In genomic region chr3:8641472-8641871, GRCh38 we compare ENCODE assay signal across 17 cellular contexts. TPM values are rescaled to one million over a fixed set of nuclear protein-coding genes. Genes with fewer than 3 reads are reported as not detected.
DNase-seq lines count a peak whose midpoint lies in the region; ATAC-seq, FAIRE-seq and TF ChIP-seq lines count a peak whose summit lies in the region.
"Had no signal": no experiment of that assay in that cellular context is flagged by ENCODE, and none has a peak within 500 bp of the region (broad histone marks: within the 10 kb centered on the region; RNA-seq: fewer than 3 reads in every experiment).

No MANE protein-coding gene starts in this region.

- H3K14ac ChIP-seq in neuronal stem cell (ENCODE audit: low read length): no peak overlapping the region

- H2BK12ac ChIP-seq in neuronal stem cell (ENCODE audit: low read length): peak overlapping the region; percentile 46

- no peak overlapping the region for H3K23ac ChIP-seq in neuronal stem cell (ENCODE audit: low read depth, low read length, poor library complexity)

- H3K27me3 Mint-ChIP-seq in endodermal cell (ENCODE audit: insufficient read depth): no peaks in the 10 kb centered on the region

- H4K8ac ChIP-seq in neuronal stem cell (ENCODE audit: low read depth, low read length): no peak overlapping the region

- TF ChIP-seq CTCF in HepG2 (CRISPR knock-in tag; IDR thresholded peaks at IDR 0.05): no peak
- no peak for TF ChIP-seq CTCF in right lobe of liver (IDR thresholded peaks at IDR 0.05)
- peak; percentile 48 for TF ChIP-seq CTCF in endodermal cell (conservative IDR thresholded peaks at IDR 0.05)
- no peak for TF ChIP-seq CTCF in GM10248 (IDR thresholded peaks at IDR 0.05; ENCODE audit: control extremely low read depth, extremely low read depth, low read depth, missing control alignments)

- H4K20me1 ChIP-seq in HepG2 (ENCODE audit: insufficient read depth, low read length): peaks cover 5% of the 10 kb centered on the region; the same call in 1 of the 2 replicates
- H4K20me1 ChIP-seq: BLaER1 had no signal

- H3K27ac ChIP-seq in HepG2 (ENCODE audit: extremely low read length, insufficient read depth, low read length): no peak overlapping the region
- H3K27ac ChIP-seq in right lobe of liver: no peak overlapping the region
- no peak overlapping the region for H3K27ac ChIP-seq in endodermal cell (ENCODE audit: low read depth, low read length)
- H3K27ac ChIP-seq in neuronal stem cell (replicated peaks; ENCODE audit: low read length): no peak overlapping the region
- H3K27ac ChIP-seq: 22Rv1, A549, BLaER1 had no signal

- no peak for TF ChIP-seq RAD21 in HepG2 (CRISPR knock-in tag; IDR thresholded peaks at IDR 0.05)

- TF ChIP-seq EP300 in HepG2 (IDR thresholded peaks at IDR 0.05; ENCODE audit: low read depth in 2 of 2, low read length in 2 of 2) (no peak), HepG2 (CRISPR knock-in tag; IDR thresholded peaks at IDR 0.05; ENCODE audit: borderline replicate concordance) (no peak)

- DNase-seq in HepG2 (ENCODE audit: low spot score) (no peak), right lobe of liver (no peak), endodermal cell (no peak), neuronal stem cell (ENCODE audit: low spot score) (no peak), germinal center (ENCODE audit: low spot score) (no peak), GM10248 (ENCODE audit: extremely low spot score) (no peak)
- DNase-seq: CD4-positive, alpha-beta memory T cell; DMS79 treated with DMSO at 0.1 percent for 48 hours; GF-D8; HCEC 1CT had no signal

- H3K9me3 Mint-ChIP-seq in endodermal cell: no peaks in the 10 kb centered on the region

- H3K9me3 ChIP-seq in HepG2 (ENCODE audit: low read length) (no peaks in the 10 kb centered on the region), right lobe of liver (no peaks in the 10 kb centered on the region), endodermal cell (ENCODE audit: control insufficient read depth, low read length) (peaks cover 10% of the 10 kb centered on the region), neuronal stem cell (replicated peaks in 1 of 2; ENCODE audit: control insufficient read depth in 2 of 2, insufficient read depth in 1 of 2, low read depth in 1 of 2, low read length in 2 of 2) (peaks cover 0 to 2% of the 10 kb centered on the region in 2 donors)
- H3K9me3 ChIP-seq: A549, BLaER1 had no signal

- H3K4me3 Mint-ChIP-seq in endodermal cell: no peak overlapping the region
- H3K4me3 Mint-ChIP-seq: CD14-positive monocyte; CD4-positive, alpha-beta memory T cell had no signal

- H2AK5ac ChIP-seq in neuronal stem cell (ENCODE audit: low read depth, low read length): peak overlapping the region; percentile 53

- H3K4me3 ChIP-seq in HepG2 (replicated peaks in 1 of 3; ENCODE audit: insufficient read depth in 1 of 3, low read depth in 2 of 3, low read length in 3 of 3): no peak overlapping the region
- H3K4me3 ChIP-seq in right lobe of liver: no peak overlapping the region
- no peak overlapping the region for H3K4me3 ChIP-seq in endodermal cell (ENCODE audit: low read length)
- no peak overlapping the region for H3K4me3 ChIP-seq in neuronal stem cell (ENCODE audit: low read length in 2 of 2)
- H3K4me3 ChIP-seq: A549, BLaER1, GM12878 had no signal

- peak; percentile 20; the same call in 2 of the 3 replicates for ATAC-seq in HepG2
- no peak for ATAC-seq in right lobe of liver
- no peak for ATAC-seq in HG03565 (IDR thresholded peaks at IDR 0.05; ENCODE audit: unreplicated experiment)
- ATAC-seq: GM12878 had no signal

- H3K4me1 ChIP-seq in HepG2 (ENCODE audit: insufficient read depth, low read length) (peaks cover 86% of the 10 kb centered on the region), right lobe of liver (no peaks in the 10 kb centered on the region), endodermal cell (ENCODE audit: control insufficient read depth, insufficient read depth, low read length) (peaks cover 5% of the 10 kb centered on the region), neuronal stem cell (ENCODE audit: control insufficient read depth in 2 of 2, insufficient read depth in 1 of 2, low read depth in 1 of 2, low read length in 2 of 2) (peaks cover 14 to 38% of the 10 kb centered on the region in 2 donors)
- H3K4me1 ChIP-seq: A549 had no signal

- no peak overlapping the region for H2BK120ac ChIP-seq in neuronal stem cell (ENCODE audit: low read depth, low read length)

- POLR2A ChIA-PET in HepG2 (lab: Yijun Ruan, JAX): interaction anchor here (1.5 kb wide), 1 partner anchor 10 kb away, joined by 4 read pairs; no protein-coding TSS in a partner anchor
- POLR2A ChIA-PET in GM10248 (lab: Yijun Ruan, JAX): no interaction called here

- H3K36me3 ChIP-seq in HepG2 (replicated peaks in 1 of 2; ENCODE audit: control insufficient read depth in 1 of 2, insufficient read depth in 2 of 2, low read length in 2 of 2): peaks cover 10 to 37% of the 10 kb centered on the region in 2 experiments
- no peaks in the 10 kb centered on the region for H3K36me3 ChIP-seq in right lobe of liver
- no peaks in the 10 kb centered on the region for H3K36me3 ChIP-seq in endodermal cell (ENCODE audit: control insufficient read depth, insufficient read depth, low read length)
- H3K36me3 ChIP-seq in neuronal stem cell (replicated peaks in 1 of 2; ENCODE audit: control insufficient read depth in 2 of 2, insufficient read depth in 2 of 2, low read length in 2 of 2): no peaks in the 10 kb centered on the region
- H3K36me3 ChIP-seq: BLaER1 had no signal

- no peak for FAIRE-seq in HepG2 (lab: Jason Lieb, UNC)
- FAIRE-seq: A549, GM12878, HTR-8/SVneo had no signal

- H3K18ac ChIP-seq in neuronal stem cell (ENCODE audit: low read length): no peak overlapping the region

- peaks cover 10% of the 10 kb centered on the region for H3K4me1 Mint-ChIP-seq in endodermal cell
- H3K4me1 Mint-ChIP-seq: CD14-positive monocyte; CD4-positive, alpha-beta memory T cell had no signal

- peaks cover 71% of the 10 kb centered on the region for H3K79me2 ChIP-seq in HepG2 (ENCODE audit: insufficient read depth, low read length)

- TF ChIP-seq POLR2A in HepG2 (IDR thresholded peaks at IDR 0.05; ENCODE audit: insufficient read depth in 1 of 2, low read depth in 2 of 2, low read length in 2 of 2): no peak
- no peak for TF ChIP-seq POLR2A in right lobe of liver (IDR thresholded peaks at IDR 0.05)

- no peak overlapping the region for H3K4ac ChIP-seq in neuronal stem cell (ENCODE audit: low read length)

- H2BK5ac ChIP-seq in neuronal stem cell (ENCODE audit: low read length): no peak overlapping the region

- no peaks in the 10 kb centered on the region for H3K36me3 Mint-ChIP-seq in endodermal cell (ENCODE audit: low read depth)
- H3K36me3 Mint-ChIP-seq: CD14-positive monocyte; CD4-positive, alpha-beta memory T cell had no signal

- WGBS in HepG2 (ENCODE audit: low lambda C conversion rate): 98% methylated on average over 4 of the region's 7 CpGs
- 54% methylated on average over 5 of the region's 7 CpGs for WGBS in right lobe of liver (ENCODE audit: insufficient coverage, low coverage, low lambda C conversion rate, missing lambda C conversion rate)
- WGBS in endodermal cell (ENCODE audit: insufficient coverage in 1 of 2, insufficient read length in 1 of 2), 2 experiments: 85 to 88% methylated on average over 6 to 7 of the region's 7 CpGs
- WGBS in neuronal stem cell (ENCODE audit: extremely low coverage in 2 of 2, insufficient read length in 2 of 2, insufficient replicate concordance in 1 of 2), 2 donors: no CpG with 5 or more reads among the region's 7 CpGs

- in situ Hi-C loops in HepG2 (cut with HindIII; ENCODE audit: extremely low pct_ligation_motif_present, low pct_unique_long_range_greater_than_20kb): no loop called here

- no peak overlapping the region for H3K27ac Mint-ChIP-seq in endodermal cell
- H3K27ac Mint-ChIP-seq: CD14-positive monocyte; CD4-positive, alpha-beta memory T cell had no signal

- intact Hi-C loops in HepG2 (cut with micrococcal nuclease; ENCODE audit: unreplicated experiment): no loop called here
- intact Hi-C loops in right lobe of liver (cut with DNase I): no loop called here

- H3K79me1 ChIP-seq in neuronal stem cell (ENCODE audit: low read depth, low read length): no peaks in the 10 kb centered on the region

- H3K27me3 ChIP-seq in HepG2 (ENCODE audit: control insufficient read depth in 1 of 2, insufficient read depth in 2 of 2, low read length in 2 of 2) (no peaks in the 10 kb centered on the region), right lobe of liver (no peaks in the 10 kb centered on the region), endodermal cell (ENCODE audit: control insufficient read depth, insufficient read depth, low read length, poor library complexity, severe bottlenecking) (no peaks in the 10 kb centered on the region), neuronal stem cell (ENCODE audit: control insufficient read depth in 3 of 3, insufficient read depth in 3 of 3, low read depth in 1 of 3, low read length in 3 of 3) (no peaks in the 10 kb centered on the region)
- H3K27me3 ChIP-seq: BLaER1 had no signal

- no TSS peak for BruUV-seq in HepG2 (replicated peaks; lab: Mats Ljungman, UMichigan)

- H3K9ac ChIP-seq in HepG2 (ENCODE audit: insufficient read depth, low read depth, low read length) (no peak overlapping the region), endodermal cell (ENCODE audit: extremely low read depth, low read length, poor library complexity, severe bottlenecking) (no peak overlapping the region), neuronal stem cell (ENCODE audit: low read depth, low read length, poor library complexity) (no peak overlapping the region)
- H3K9ac ChIP-seq: BLaER1 had no signal

- H3K4me2 ChIP-seq in HepG2 (ENCODE audit: low read depth, low read length) (no peak overlapping the region), neuronal stem cell (ENCODE audit: insufficient read depth, low read length, poor library complexity, severe bottlenecking) (no peak overlapping the region)
- H3K4me2 ChIP-seq: A549, BLaER1 had no signal

- H2AFZ ChIP-seq in HepG2 (ENCODE audit: low read length): no peak overlapping the region
- no peak overlapping the region for H2AFZ ChIP-seq in neuronal stem cell (ENCODE audit: low read length)

- no peak overlapping the region for H2BK15ac ChIP-seq in neuronal stem cell (ENCODE audit: low read length)

- no peak overlapping the region for H4K91ac ChIP-seq in neuronal stem cell (ENCODE audit: low read depth, low read length, poor library complexity)

- CTCF ChIA-PET in HepG2 (lab: Yijun Ruan, JAX; ENCODE audit: low intra/inter-chr PET ratio, low total read pairs) (no interaction called here), GM10248 (lab: Yijun Ruan, JAX) (interaction anchor here (0.8 kb wide), 1 partner anchor 10 kb away, joined by 3 read pairs; no protein-coding TSS in a partner anchor)

RNA-seq across cellular contexts. Expression of gene SSUH2, which starts 3.1 kb away (rescaled TPM):
- total RNA-seq in HepG2 (2016; rRNA removed; fragmentation: Illumina TruSeq; extraction: Trizol): 36.2 and 38.1 TPM in 2 replicates
- 18.7 and 20.4 TPM in 2 replicates for total RNA-seq in HepG2 (2016; cell fraction: cytosol; rRNA removed; fragmentation: Illumina TruSeq; extraction: Trizol; ENCODE audit: low read depth)
- total RNA-seq in HepG2 (2016; cell fraction: insoluble cytoplasmic fraction; rRNA removed; fragmentation: Illumina TruSeq; extraction: Trizol): 34.9 and 39.3 TPM in 2 replicates
- 36.1 and 39.1 TPM in 2 replicates for total RNA-seq in HepG2 (2016; cell fraction: membrane; rRNA removed; fragmentation: Illumina TruSeq; extraction: Trizol)
- total RNA-seq in HepG2 (2016; cell fraction: nucleus; rRNA removed; fragmentation: Illumina TruSeq; extraction: Trizol): 27.0 and 32.8 TPM in 2 replicates
- 125 and 136 TPM in 2 replicates for polyA plus RNA-seq in HepG2 (2011; rRNA removed)
- polyA plus RNA-seq in HepG2 (2011; cell fraction: cytosol; rRNA removed): 88.0 and 109 TPM in 2 replicates
- 335 and 419 TPM in 2 replicates for polyA plus RNA-seq in HepG2 (2011; cell fraction: nucleus; rRNA removed)
- polyA plus RNA-seq in HepG2 (2012): 46.9 and 59.9 TPM in 2 replicates
- polyA plus RNA-seq in HepG2 (2016; cell fraction: cytosol; fragmentation: Illumina TruSeq; extraction: Trizol; ENCODE audit: low read depth): 25.2 and 30.9 TPM in 2 replicates
- polyA plus RNA-seq in HepG2 (2016; cell fraction: insoluble cytoplasmic fraction; fragmentation: Illumina TruSeq; extraction: Trizol; ENCODE audit: low read depth): 49.3 and 54.5 TPM in 2 replicates
- 43.5 and 51.8 TPM in 2 replicates for polyA plus RNA-seq in HepG2 (2016; cell fraction: membrane; fragmentation: Illumina TruSeq; extraction: Trizol; ENCODE audit: low read depth)
- polyA plus RNA-seq in HepG2 (2016; cell fraction: nucleus; fragmentation: Illumina TruSeq; extraction: Trizol; ENCODE audit: insufficient read depth, low read depth): 77.3 and 79.0 TPM in 2 replicates
- 2.2 and 130 TPM in 2 replicates for polyA minus RNA-seq in HepG2 (2011; rRNA and poly(A)+ RNA removed; ENCODE audit: low replicate concordance)
- 39.6 and 44.4 TPM in 2 replicates for polyA minus RNA-seq in HepG2 (2011; cell fraction: cytosol; rRNA and poly(A)+ RNA removed)
- 64.2 and 69.1 TPM in 2 replicates for polyA minus RNA-seq in HepG2 (2011; cell fraction: nucleus; rRNA and poly(A)+ RNA removed)
- total RNA-seq in right lobe of liver: 1 to 10 TPM in 4 of 6 experiments, under 1 TPM in 1, not detected in 1; 0.09 to 2.0 (median 1.1) TPM
- total RNA-seq in endodermal cell: 1 to 10 TPM; 5.3 to 7.9 TPM
- polyA plus RNA-seq in endodermal cell (2013, experiment 1 of 2): 19.1 TPM
- 22.6 TPM for polyA plus RNA-seq in endodermal cell (2013, experiment 2 of 2)
- polyA plus RNA-seq in neuronal stem cell (2013, experiment 1 of 2): 1.8 TPM
- 1.4 TPM for polyA plus RNA-seq in neuronal stem cell (2013, experiment 2 of 2)
- total RNA-seq: CD4-positive, alpha-beta memory T cell; GM12878 had no signal
- polyA plus RNA-seq: CD14-positive monocyte; CD4-positive, alpha-beta memory T cell had no signal
